In genomic region chr1:8572106-8572505, GRCh38 we compare ENCODE assay signal across 14 cellular contexts.
A peak's percentile ranks its signal among the peaks of the same experiment; 100 is the strongest.
DNase-seq lines count a peak whose midpoint lies in the region; ATAC-seq, FAIRE-seq and TF ChIP-seq lines count a peak whose summit lies in the region.
"Had no signal": no experiment of that assay in that cellular context is flagged by ENCODE, and none has a peak within 500 bp of the region (broad histone marks: within the 10 kb centered on the region; RNA-seq: fewer than 3 reads in every experiment).

No MANE protein-coding gene starts in this region.

- H3K36me3 Mint-ChIP-seq in nephron progenitor cell (ENCODE audit: low read depth): peaks cover 29% of the 10 kb centered on the region

- H4K20me1 ChIP-seq in BLaER1 (peaks cover 98% of the 10 kb centered on the region), PC-9 (ENCODE audit: insufficient read depth) (0 out of 2 replicates have a peak, but pooled peaks cover 7% of the 10 kb centered on the region), endothelial cell of umbilical vein (replicated peaks; ENCODE audit: control insufficient read depth, extremely low read depth, insufficient read depth, low read length) (no peaks in the 10 kb centered on the region)

- H3K9ac ChIP-seq in BLaER1 (no peak overlapping the region), endothelial cell of umbilical vein (replicated peaks; ENCODE audit: extremely low read depth, insufficient read depth, low read length) (peak overlapping the region; percentile 61)

- H3K27me3 Mint-ChIP-seq in nephron progenitor cell (ENCODE audit: low read depth, poor library complexity): no peaks in the 10 kb centered on the region
- H3K27me3 Mint-ChIP-seq: activated CD4-positive, alpha-beta memory T cell treated with anti-CD3 and anti-CD28 coated beads, Interleukin-2, amount 10 ng/mL, durations not matched to agents 7 days and 5 days had no signal

- H3K79me2 ChIP-seq in PC-9 (ENCODE audit: low read depth): 0 out of 2 replicates have a peak, but pooled peaks cover 3% of the 10 kb centered on the region
- peaks cover 13% of the 10 kb centered on the region for H3K79me2 ChIP-seq in endothelial cell of umbilical vein (ENCODE audit: control insufficient read depth, insufficient read depth, low read length)

- BruUV-seq in PC-9 (replicated peaks; lab: Mats Ljungman, UMichigan): no TSS peak
- TSS peak; percentile 56 for BruUV-seq in endothelial cell of umbilical vein (replicated peaks; lab: Mats Ljungman, UMichigan)

- peak overlapping the region; percentile 3; the same call in 1 of the 2 replicates for H3K4me2 ChIP-seq in BLaER1
- H3K4me2 ChIP-seq in PC-9: peak overlapping the region; percentile 44
- H3K4me2 ChIP-seq in endothelial cell of umbilical vein (ENCODE audit: insufficient read depth, low read length): peak overlapping the region; percentile 85

- dilution Hi-C loops in endothelial cell of umbilical vein (cut with MboI; ENCODE audit: extremely low pct_ligation_motif_present, low sequenced_read_pairs): no loop called here

- 0 out of 2 replicates have a peak, but pooled peaks cover 10% of the 10 kb centered on the region for H3F3A ChIP-seq in PC-9 (ENCODE audit: insufficient read depth, low read depth)

- H3K36me3 ChIP-seq in BLaER1 (peaks cover 33% of the 10 kb centered on the region), PC-9 (ENCODE audit: low read depth) (no peaks in the 10 kb centered on the region), endothelial cell of umbilical vein (ENCODE audit: control insufficient read depth in 2 of 2, extremely low read depth in 1 of 2, insufficient read depth in 2 of 2, low read length in 2 of 2) (no peaks in the 10 kb centered on the region)

- H3K4me3 ChIP-seq in BLaER1 (no peak overlapping the region), PC-9 (no peak overlapping the region), endothelial cell of umbilical vein (replicated peaks in 1 of 3; ENCODE audit: insufficient read depth in 1 of 3, low read depth in 1 of 3, low read length in 3 of 3) (peak overlapping the region in 1 of 3 experiments; percentile 19)

- H3K4me1 ChIP-seq in BLaER1 (peaks cover 8% of the 10 kb centered on the region), PC-9 (replicated peaks; ENCODE audit: insufficient read depth) (peaks cover 38% of the 10 kb centered on the region), endothelial cell of umbilical vein (ENCODE audit: control insufficient read depth, extremely low read depth, insufficient read depth, low read length) (peaks cover 27% of the 10 kb centered on the region)

- intact Hi-C loops in PC-9 (cut with micrococcal nuclease; ENCODE audit: unreplicated experiment): no loop called here
- intact Hi-C loops in endothelial cell of umbilical vein (cut with micrococcal nuclease): loop anchor here (5.0 kb wide), 2 partner anchors 175 to 285 kb away; no protein-coding TSS in a partner anchor
- intact Hi-C loops in left colon (cut with DNase I, micrococcal nuclease): no loop called here

- CTCF ChIA-PET in PC-9 (lab: Charles Lee) (interaction anchor here (0.6 kb wide), 1 partner anchor 11 kb away, joined by 3 read pairs; no protein-coding TSS in a partner anchor), endothelial cell of umbilical vein (lab: Charles Lee) (interaction anchor here (0.7 to 4.1 kb wide), 16 partner anchors 10 to 277 kb away, joined by 3 to 39 read pairs (median 9); no protein-coding TSS in a partner anchor), HEK293T (lab: Yijun Ruan, JAX) (no interaction called here)

- no peaks in the 10 kb centered on the region for H3K9me2 ChIP-seq in PC-9 (ENCODE audit: insufficient read depth)

- no peak overlapping the region for H3K4me3 Mint-ChIP-seq in nephron progenitor cell
- H3K4me3 Mint-ChIP-seq: activated CD4-positive, alpha-beta memory T cell treated with anti-CD3 and anti-CD28 coated beads, Interleukin-2, amount 10 ng/mL, durations not matched to agents 7 days and 5 days had no signal

- H3K9me1 ChIP-seq in endothelial cell of umbilical vein (replicated peaks; ENCODE audit: control insufficient read depth, extremely low read depth, insufficient read depth, low read length): no peaks in the 10 kb centered on the region

- H3K27ac Mint-ChIP-seq in nephron progenitor cell: peak overlapping the region; percentile 45
- H3K27ac Mint-ChIP-seq: activated CD4-positive, alpha-beta memory T cell treated with anti-CD3 and anti-CD28 coated beads, Interleukin-2, amount 10 ng/mL, durations not matched to agents 7 days and 5 days had no signal

- H3K27me3 ChIP-seq in BLaER1 (no peaks in the 10 kb centered on the region), PC-9 (ENCODE audit: insufficient read depth, low read depth) (no peaks in the 10 kb centered on the region), endothelial cell of umbilical vein (ENCODE audit: control insufficient read depth in 2 of 2, insufficient read depth in 2 of 2, low read length in 2 of 2) (no peaks in the 10 kb centered on the region)

- POLR2A ChIA-PET in PC-9 (lab: Charles Lee; ENCODE audit: unreplicated experiment): interaction anchor here (0.6 kb wide), 1 partner anchor 49 kb away, joined by 5 read pairs; no protein-coding TSS in a partner anchor
- POLR2A ChIA-PET in endothelial cell of umbilical vein (lab: Charles Lee): no interaction called here
- POLR2A ChIA-PET in HEK293T (lab: Yijun Ruan, JAX): no interaction called here

- H3K27ac ChIP-seq in BLaER1 (no peak overlapping the region), PC-9 (peak overlapping the region; percentile 24; the same call in 1 of the 2 replicates), endothelial cell of umbilical vein (ENCODE audit: insufficient read depth, low read depth, low read length) (peak overlapping the region; percentile 93)

- no peak for FAIRE-seq in endothelial cell of umbilical vein (lab: Jason Lieb, UNC)
- FAIRE-seq: GM12891 had no signal

- no peak for TF ChIP-seq POLR2A in endothelial cell of umbilical vein (IDR thresholded peaks at IDR 0.05; ENCODE audit: low read depth, low read length)

- DNase-seq in PC-9: peak in 1 of 2 experiments; percentile 45
- DNase-seq in endothelial cell of umbilical vein (ENCODE audit: low read depth, low spot score): peak; percentile 70
- no peak for DNase-seq in nephron progenitor cell
- no peak for DNase-seq in left colon
- DNase-seq in stimulated activated naive CD4-positive, alpha-beta T cell (lab: John Stamatoyannopoulos, UW): no peak
- no peak for DNase-seq in HEK293T (ENCODE audit: extremely low spot score)
- no peak for DNase-seq in NCI-H2171 treated with DMSO at 0.1 percent for 48 hours (lab: John Stamatoyannopoulos, UW)
- DNase-seq: activated CD4-positive, alpha-beta memory T cell treated with anti-CD3 and anti-CD28 coated beads, Interleukin-2, amount 10 ng/mL, durations not matched to agents 7 days and 5 days; activated gamma-delta T cell treated with Interleukin-2 at 50 U/mL for 16 hours; foreskin melanocyte; left ventricle myocardium superior; T-helper 1 cell had no signal

- H2AFZ ChIP-seq in PC-9: no peak overlapping the region
- H2AFZ ChIP-seq in endothelial cell of umbilical vein (ENCODE audit: low read depth, low read length): peak overlapping the region; percentile 69

- TF ChIP-seq CTCF in PC-9 (conservative IDR thresholded peaks at IDR 0.05): no peak
- TF ChIP-seq CTCF in endothelial cell of umbilical vein (IDR thresholded peaks at IDR 0.05; ENCODE audit: extremely low read depth in 1 of 2, insufficient read depth in 1 of 2, low read depth in 1 of 2, low read length in 2 of 2): no peak
- no peak for TF ChIP-seq CTCF in nephron progenitor cell (IDR thresholded peaks at IDR 0.05)

- H3K9me3 ChIP-seq in BLaER1 (no peaks in the 10 kb centered on the region), PC-9 (ENCODE audit: insufficient read depth, low read depth) (no peaks in the 10 kb centered on the region), endothelial cell of umbilical vein (replicated peaks; ENCODE audit: control insufficient read depth, insufficient read depth, low read length) (no peaks in the 10 kb centered on the region)

- H3K9me3 Mint-ChIP-seq in nephron progenitor cell: no peaks in the 10 kb centered on the region
- H3K9me3 Mint-ChIP-seq: activated CD4-positive, alpha-beta memory T cell treated with anti-CD3 and anti-CD28 coated beads, Interleukin-2, amount 10 ng/mL, durations not matched to agents 7 days and 5 days had no signal

- no peak for ATAC-seq in left colon

- H3K4me1 Mint-ChIP-seq in nephron progenitor cell: peaks cover 13% of the 10 kb centered on the region

TF ChIP-seq in endothelial cell of umbilical vein, 7 proteins besides CTCF, POLR2A, EP300 and RAD21:
- no peak for TF ChIP-seq MYC (IDR thresholded peaks at IDR 0.05; ENCODE audit: low read depth, low read length)
- no peak for TF ChIP-seq POLR2AphosphoS5 (IDR thresholded peaks at IDR 0.05; ENCODE audit: insufficient read depth, low read depth, low read length)
- TF ChIP-seq JUN (IDR thresholded peaks at IDR 0.05; ENCODE audit: borderline replicate concordance, insufficient read depth, insufficient read length, low read depth): no peak
- TF ChIP-seq FOS (IDR thresholded peaks at IDR 0.05; ENCODE audit: borderline replicate concordance, insufficient read depth, low read length): no peak
- TF ChIP-seq, protein P1, sequence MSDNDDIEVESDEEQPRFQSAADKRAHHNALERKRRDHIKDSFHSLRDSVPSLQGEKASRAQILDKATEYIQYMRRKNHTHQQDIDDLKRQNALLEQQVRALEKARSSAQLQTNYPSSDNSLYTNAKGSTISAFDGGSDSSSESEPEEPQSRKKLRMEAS (IDR thresholded peaks at IDR 0.05; ENCODE audit: insufficient read depth, insufficient read length): no peak
- TF ChIP-seq GATA2 (IDR thresholded peaks at IDR 0.05; ENCODE audit: insufficient read depth, insufficient read length, low read depth, low read length): no peak
- no peak for TF ChIP-seq EZH2 (IDR thresholded peaks at IDR 0.05; ENCODE audit: borderline replicate concordance, low read depth, low read length, severe bottlenecking)

TF ChIP-seq in HEK293T, 16 proteins besides CTCF, POLR2A, EP300 and RAD21 (continues in another document):
- TF ChIP-seq FOXA1 (IDR thresholded peaks at IDR 0.05) (no peak), SUZ12 (IDR thresholded peaks at IDR 0.05) (no peak), LEF1 (IDR thresholded peaks at IDR 0.05; ENCODE audit: borderline replicate concordance) (no peak), NFRKB (IDR thresholded peaks at IDR 0.05) (no peak), HDGF (IDR thresholded peaks at IDR 0.05; ENCODE audit: borderline replicate concordance) (no peak), ELF4 (IDR thresholded peaks at IDR 0.05) (no peak), FOXM1 (IDR thresholded peaks at IDR 0.05; ENCODE audit: borderline replicate concordance) (no peak), L3MBTL2 (conservative IDR thresholded peaks at IDR 0.05) (no peak)
- TF ChIP-seq, protein P2, sequence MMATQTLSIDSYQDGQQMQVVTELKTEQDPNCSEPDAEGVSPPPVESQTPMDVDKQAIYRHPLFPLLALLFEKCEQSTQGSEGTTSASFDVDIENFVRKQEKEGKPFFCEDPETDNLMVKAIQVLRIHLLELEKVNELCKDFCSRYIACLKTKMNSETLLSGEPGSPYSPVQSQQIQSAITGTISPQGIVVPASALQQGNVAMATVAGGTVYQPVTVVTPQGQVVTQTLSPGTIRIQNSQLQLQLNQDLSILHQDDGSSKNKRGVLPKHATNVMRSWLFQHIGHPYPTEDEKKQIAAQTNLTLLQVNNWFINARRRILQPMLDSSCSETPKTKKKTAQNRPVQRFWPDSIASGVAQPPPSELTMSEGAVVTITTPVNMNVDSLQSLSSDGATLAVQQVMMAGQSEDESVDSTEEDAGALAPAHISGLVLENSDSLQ (IDR thresholded peaks at IDR 0.05): no peak

Comparison
In these comparisons a context has a peak if more than half of its experiments do, and no peak if none do; other contexts are left out.
1. H3K4me2 ChIP-seq: peak in every context shown above with its lines; median percentile 85 in endothelial cell of umbilical vein; 44 in PC-9; 3 in BLaER1.